ENCODE assay signal across 26 cellular contexts in genomic region chr2:120574620-120575019, GRCh38.
"Had no signal": no experiment of that assay in that cellular context is flagged by ENCODE, and none has a peak within 500 bp of the region (broad histone marks: within the 10 kb centered on the region; RNA-seq: fewer than 3 reads in every experiment).

No MANE protein-coding gene starts in this region.

- H3K27me3 ChIP-seq: right atrium auricular region, testis, uterus had no signal

- ATAC-seq: left colon; mucosa of descending colon; natural killer cell treated with Interleukin-12 subunit alpha and Interleukin-12 subunit beta and Interleukin-15 and Interleukin-18, amount 100 ng/mL, for 72 hours; stimulated activated effector memory CD8-positive, alpha-beta T cell treated with anti-CD3 and anti-CD28 coated beads, Interleukin-12 subunit alpha, Interleukin-12 subunit beta, amount 100 ng/mL, for 72 hours had no signal

- H3K27ac ChIP-seq: coronary artery, esophagus squamous epithelium, prostate gland, right atrium auricular region, sigmoid colon, testis, tibial artery, uterus had no signal

- H3K4me1 ChIP-seq: prostate gland, uterus had no signal

- FAIRE-seq: islet of Langerhans had no signal

- H3K4me3 ChIP-seq: coronary artery, esophagus squamous epithelium, heart right ventricle, mucosa of descending colon, prostate gland, right atrium auricular region, sigmoid colon, testis, tibial artery, uterus had no signal

- H3K36me3 ChIP-seq: esophagus squamous epithelium, heart right ventricle, prostate gland, right atrium auricular region, sigmoid colon, tibial artery, uterus had no signal

- DNase-seq: effector memory CD4-positive, alpha-beta T cell; erythroblast; esophagus squamous epithelium; foreskin melanocyte; glutamatergic neuron; heart right ventricle; hippocampal formation; kidney glomerular epithelial cell; left colon; mesenchymal stem cell; mucosa of descending colon; naive B cell; sigmoid colon; stimulated activated CD4-positive, alpha-beta T cell treated with anti-CD3 and anti-CD28 coated beads, Interleukin-2, amount 100 ng/mL, for 24 hours; stimulated activated CD4-positive, alpha-beta T cell treated with anti-CD3 and anti-CD28 coated beads, Interleukin-4, amount 100 ng/mL, for 24 hours; stimulated activated naive CD4-positive, alpha-beta T cell treated with Interleukin-2 at 50 U/mL for 16 hours; substantia nigra; testis; tibial artery; uterus had no signal

- H3K9me3 ChIP-seq: esophagus squamous epithelium, heart right ventricle, mucosa of descending colon, prostate gland, right atrium auricular region, sigmoid colon, testis, tibial artery, uterus had no signal
